ENCODE assay signal across 23 cellular contexts in the genomic region with DNA sequence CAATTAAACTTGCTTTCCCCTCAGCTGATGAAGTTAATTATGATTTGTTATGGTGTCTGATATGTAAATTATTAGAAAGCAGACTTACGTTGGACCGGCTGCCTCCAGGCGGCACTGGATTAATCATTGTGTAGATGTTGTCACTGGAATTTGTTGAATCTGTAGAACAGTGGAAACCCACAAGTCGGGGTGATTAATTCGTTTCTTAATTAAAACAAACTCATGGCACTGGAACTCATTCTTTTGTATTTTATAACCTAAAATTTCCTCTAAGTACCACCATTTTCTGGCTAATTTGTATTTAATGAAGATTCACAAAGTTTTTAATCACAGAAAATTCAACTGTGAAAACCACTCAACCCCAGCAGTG.
"Had no signal": no experiment of that assay in that cellular context is flagged by ENCODE, and none has a peak within 500 bp of the region (broad histone marks: within the 10 kb centered on the region; RNA-seq: fewer than 3 reads in every experiment).

No MANE protein-coding gene starts in this region.

- H3K27ac Mint-ChIP-seq: activated CD4-positive, alpha-beta T cell treated with anti-CD3 and anti-CD28 coated beads, Interleukin-2, amount 10 ng/mL, durations not matched to agents 24 days and 14 days; activated CD8-positive, alpha-beta T cell treated with anti-CD3 and anti-CD28 coated beads for 36 hours; activated T-helper 17 cell treated with anti-CD3 and anti-CD28 coated beads, Interleukin-2, amount 50 U/mL, for 72 hours had no signal

- DNase-seq: activated CD4-positive, alpha-beta T cell treated with anti-CD3 and anti-CD28 coated beads, Interleukin-2, amount 10 ng/mL, durations not matched to agents 24 days and 14 days; activated CD8-positive, alpha-beta T cell treated with anti-CD3 and anti-CD28 coated beads for 36 hours; activated naive CD4-positive, alpha-beta T cell treated with Interleukin-2 at 50 U/mL for 16 hours; activated T-cell treated with anti-CD3 and anti-CD28 coated beads, Interleukin-2, amount 50 U/mL, for 1 hour; brain microvascular endothelial cell; effector memory CD4-positive, alpha-beta T cell; esophagus squamous epithelium; mesenchymal stem cell; mucosa of descending colon; naive B cell; ovary; right lobe of liver; small intestine; stimulated activated CD4-positive, alpha-beta T cell treated with anti-CD3 and anti-CD28 coated beads, Interleukin-15, amount 100 ng/mL, for 24 hours; stimulated activated CD4-positive, alpha-beta T cell treated with anti-CD3 and anti-CD28 coated beads, Interleukin-2, amount 100 ng/mL, for 48 hours; stimulated activated naive CD8-positive, alpha-beta T cell treated with anti-CD3 and anti-CD28 coated beads, Interleukin-15, amount 100 ng/mL, for 72 hours; upper lobe of left lung had no signal

- H3K9me3 ChIP-seq: esophagus squamous epithelium, mucosa of descending colon, ovary, right lobe of liver, suprapubic skin, upper lobe of left lung had no signal

- H3K4me1 Mint-ChIP-seq: activated T-helper 17 cell treated with anti-CD3 and anti-CD28 coated beads, Interleukin-2, amount 50 U/mL, for 72 hours; central memory CD8-positive, alpha-beta T cell had no signal

- H3K27me3 ChIP-seq: brain microvascular endothelial cell, esophagus squamous epithelium, ovary, right lobe of liver, suprapubic skin, upper lobe of left lung had no signal

- ATAC-seq: activated CD8-positive, alpha-beta T cell treated with anti-CD3 and anti-CD28 coated beads for 36 hours; activated T-helper 17 cell treated with anti-CD3 and anti-CD28 coated beads, Interleukin-2, amount 50 U/mL, for 72 hours; stimulated activated naive CD8-positive, alpha-beta T cell treated with anti-CD3 and anti-CD28 coated beads, Interleukin-15, amount 100 ng/mL, for 72 hours had no signal

- H3K4me3 Mint-ChIP-seq: activated CD4-positive, alpha-beta T cell treated with anti-CD3 and anti-CD28 coated beads, Interleukin-2, amount 10 ng/mL, durations not matched to agents 24 days and 14 days; activated CD8-positive, alpha-beta T cell treated with anti-CD3 and anti-CD28 coated beads for 36 hours; activated T-helper 17 cell treated with anti-CD3 and anti-CD28 coated beads, Interleukin-2, amount 50 U/mL, for 72 hours; central memory CD8-positive, alpha-beta T cell; naive B cell; neural crest cell; stimulated activated naive CD8-positive, alpha-beta T cell treated with anti-CD3 and anti-CD28 coated beads, Interleukin-15, amount 100 ng/mL, for 72 hours had no signal

- H3K36me3 ChIP-seq: ovary had no signal

- H3K27me3 Mint-ChIP-seq: activated CD4-positive, alpha-beta T cell treated with anti-CD3 and anti-CD28 coated beads, Interleukin-2, amount 10 ng/mL, durations not matched to agents 24 days and 14 days; activated CD8-positive, alpha-beta T cell treated with anti-CD3 and anti-CD28 coated beads for 36 hours; activated T-helper 17 cell treated with anti-CD3 and anti-CD28 coated beads, Interleukin-2, amount 50 U/mL, for 72 hours; central memory CD8-positive, alpha-beta T cell; naive B cell; stimulated activated naive CD8-positive, alpha-beta T cell treated with anti-CD3 and anti-CD28 coated beads, Interleukin-15, amount 100 ng/mL, for 72 hours had no signal

- H3K27ac ChIP-seq: brain microvascular endothelial cell, esophagus squamous epithelium, ovary, right lobe of liver, SK-N-MC, suprapubic skin, upper lobe of left lung had no signal

- H3K4me3 ChIP-seq: esophagus squamous epithelium, mucosa of descending colon, ovary, right lobe of liver, SK-N-MC, suprapubic skin, upper lobe of left lung had no signal

- H3K4me1 ChIP-seq: esophagus squamous epithelium, right lobe of liver, suprapubic skin, upper lobe of left lung had no signal

- FAIRE-seq: small intestine, TTC549 had no signal

- H3K9me3 Mint-ChIP-seq: activated CD4-positive, alpha-beta T cell treated with anti-CD3 and anti-CD28 coated beads, Interleukin-2, amount 10 ng/mL, durations not matched to agents 24 days and 14 days; activated CD8-positive, alpha-beta T cell treated with anti-CD3 and anti-CD28 coated beads for 36 hours; activated T-helper 17 cell treated with anti-CD3 and anti-CD28 coated beads, Interleukin-2, amount 50 U/mL, for 72 hours; central memory CD8-positive, alpha-beta T cell; naive B cell; neural crest cell; stimulated activated naive CD8-positive, alpha-beta T cell treated with anti-CD3 and anti-CD28 coated beads, Interleukin-15, amount 100 ng/mL, for 72 hours had no signal
